8 cellular contexts compared by ENCODE assay signal in genomic region chr4:6916587-6917444, GRCh38. TPM values are rescaled to one million over a fixed set of nuclear protein-coding genes. Genes with fewer than 3 reads are reported as not detected.
DNase-seq lines count a peak whose midpoint lies in the region; TF ChIP-seq lines count a peak whose summit lies in the region.

No MANE protein-coding gene starts in this region.

- peaks cover 47% of the 10 kb centered on the region for H3K4me1 Mint-ChIP-seq in nephron progenitor cell

- H3K27ac Mint-ChIP-seq in nephron progenitor cell, result peak overlapping the region; percentile 47

- no peak overlapping the region for H3K4me3 Mint-ChIP-seq in nephron progenitor cell

- DNase-seq in SIG-M5 treated with dmso at 0.1 percent for 504 hours (lab: John Stamatoyannopoulos, UW; ENCODE audit: unreplicated experiment) (peak; percentile 37), SIG-M5 (lab: John Stamatoyannopoulos, UW) (no peak), dermis blood vessel endothelial cell (peak; percentile 47), nephron progenitor cell (no peak), globus pallidus (ENCODE audit: low spot score) (no peak), middle frontal gyrus (ENCODE audit: extremely low spot score, low spot score) (no peak), GOT3 (lab: John Stamatoyannopoulos, UW) (no peak)
- DNase-seq in activated CD4-positive, CD25-positive, alpha-beta regulatory T cell treated with anti-CD3 and anti-CD28 coated beads, Interleukin-2, amount 50 U/mL, for 72 hours, result peak; percentile 69

- peaks cover 3% of the 10 kb centered on the region for H3K27me3 Mint-ChIP-seq in nephron progenitor cell (ENCODE audit: low read depth, poor library complexity)

- no peaks in the 10 kb centered on the region for H3K36me3 Mint-ChIP-seq in nephron progenitor cell (ENCODE audit: low read depth)

- no peaks in the 10 kb centered on the region for H3K9me3 Mint-ChIP-seq in nephron progenitor cell

- no peak for TF ChIP-seq CTCF in nephron progenitor cell (IDR thresholded peaks at IDR 0.05)

RNA-seq across cellular contexts. Expression of gene TBC1D14, which starts 7.2 kb away (rescaled TPM):
- total RNA-seq in dermis blood vessel endothelial cell, result 28.2 and 30.0 TPM in 2 replicates

Comparison
In these comparisons a context has a peak if more than half of its experiments do, and no peak if none do; other contexts are left out.
1. DNase-seq: peak in SIG-M5 treated with dmso at 0.1 percent for 504 hours (single experiment), activated CD4-positive, CD25-positive, alpha-beta regulatory T cell treated with anti-CD3 and anti-CD28 coated beads, Interleukin-2, amount 50 U/mL, for 72 hours (single experiment) and dermis blood vessel endothelial cell (single experiment); none in SIG-M5 (single experiment), nephron progenitor cell (single experiment), globus pallidus (single experiment), middle frontal gyrus (single experiment) and GOT3 (single experiment).